Comparison of ENCODE assay signal across 15 cellular contexts in genomic region chr2:137208361-137208973, GRCh38.
DNase-seq lines count a peak whose midpoint lies in the region; ATAC-seq, FAIRE-seq and TF ChIP-seq lines count a peak whose summit lies in the region.
"Had no signal": no experiment of that assay in that cellular context is flagged by ENCODE, and none has a peak within 500 bp of the region (broad histone marks: within the 10 kb centered on the region; RNA-seq: fewer than 3 reads in every experiment).

No MANE protein-coding gene starts in this region.

- DNase-seq in AG08395 (ENCODE audit: low spot score) (peak; percentile 18), LHCN-M2 (ENCODE audit: low read depth) (peak; percentile 83), bronchial epithelial cell (ENCODE audit: low read depth) (peak; percentile 62), left kidney (ENCODE audit: low read depth, low spot score) (peak; percentile 53), GM19238 (ENCODE audit: insufficient read length, low spot score) (no peak)
- DNase-seq in activated CD4-positive, alpha-beta T cell treated with anti-CD3 and anti-CD28 coated beads for 4 hours, result no peak
- DNase-seq: activated CD4-positive, alpha-beta T cell treated with anti-CD3 and anti-CD28 coated beads, Interleukin-2, amount 50 U/mL, for 48 hours; DMS153; hypothalamus; IMR-90; NCI-H510A; RPMI8226 had no signal

- TF ChIP-seq CTCF in bronchial epithelial cell (IDR thresholded peaks at IDR 0.05; ENCODE audit: insufficient read depth, low read length, severe bottlenecking), result no peak

- no peak for ATAC-seq in HG02852 (IDR thresholded peaks at IDR 0.05; ENCODE audit: unreplicated experiment)
- no peak for ATAC-seq in HG03469 (IDR thresholded peaks at IDR 0.05; ENCODE audit: unreplicated experiment)

- H3K36me3 ChIP-seq in bronchial epithelial cell (ENCODE audit: control insufficient read depth, insufficient read depth, low read length), result no peaks in the 10 kb centered on the region
- H3K36me3 ChIP-seq: thoracic aorta had no signal

- FAIRE-seq in bronchial epithelial cell (lab: Jason Lieb, UNC), result peak; percentile 52

- H3K4me3 ChIP-seq in bronchial epithelial cell (ENCODE audit: low read depth, low read length), result no peak overlapping the region
- H3K4me3 ChIP-seq: thoracic aorta had no signal

- H3K27me3 ChIP-seq in bronchial epithelial cell (ENCODE audit: control insufficient read depth, insufficient read depth, low read length), result no peaks in the 10 kb centered on the region

Comparison
In these comparisons a context has a peak if more than half of its experiments do, and no peak if none do; other contexts are left out.
1. DNase-seq: peak in AG08395 (single experiment), LHCN-M2 (single experiment), bronchial epithelial cell (single experiment) and left kidney (single experiment); none in GM19238 (single experiment) and activated CD4-positive, alpha-beta T cell treated with anti-CD3 and anti-CD28 coated beads for 4 hours (0 of 2).